In genomic region chr15:44541282-44541958, GRCh38 we compare ENCODE assay signal across 10 cellular contexts. TPM values are rescaled to one million over a fixed set of nuclear protein-coding genes. Genes with fewer than 3 reads are reported as not detected.
DNase-seq lines count a peak whose midpoint lies in the region; ATAC-seq and TF ChIP-seq lines count a peak whose summit lies in the region.
"Had no signal": no experiment of that assay in that cellular context is flagged by ENCODE, and none has a peak within 500 bp of the region (broad histone marks: within the 10 kb centered on the region; RNA-seq: fewer than 3 reads in every experiment).

No MANE protein-coding gene starts in this region.

- H3K36me3 ChIP-seq in CD8-positive, alpha-beta memory T cell (ENCODE audit: insufficient read depth, low read length), result peaks cover 4% of the 10 kb centered on the region
- H3K36me3 ChIP-seq in MG63, result peaks cover 74% of the 10 kb centered on the region

- no peaks in the 10 kb centered on the region for H3K9me3 Mint-ChIP-seq in CD8-positive, alpha-beta memory T cell
- no peaks in the 10 kb centered on the region for H3K9me3 Mint-ChIP-seq in neural crest cell

- peak overlapping the region in 3 of 7 donors; percentile 19 to 62 (median 37) for H3K4me3 Mint-ChIP-seq in CD8-positive, alpha-beta memory T cell
- H3K4me3 Mint-ChIP-seq in neural crest cell, result peak overlapping the region; percentile 54

- peaks cover 54 to 73% (median 61%) of the 10 kb centered on the region in 3 donors for H3K4me1 Mint-ChIP-seq in CD8-positive, alpha-beta memory T cell
- H3K4me1 Mint-ChIP-seq in neural crest cell, result peaks cover 36% of the 10 kb centered on the region

- H3K4me1 ChIP-seq in CD8-positive, alpha-beta memory T cell (ENCODE audit: insufficient read depth, low read length), result peaks cover 56% of the 10 kb centered on the region

- no peak for ATAC-seq in GM21723 (IDR thresholded peaks at IDR 0.05; ENCODE audit: unreplicated experiment)
- ATAC-seq in GM21619 (IDR thresholded peaks at IDR 0.05; ENCODE audit: unreplicated experiment), result no peak

- CTCF ChIA-PET in CD8-positive, alpha-beta memory T cell (lab: Charles Lee), result no interaction called here

- no peak overlapping the region for H3K27ac ChIP-seq in CD8-positive, alpha-beta memory T cell (ENCODE audit: low read depth, low read length)

- H3K27me3 Mint-ChIP-seq in CD8-positive, alpha-beta memory T cell, result no peaks in the 10 kb centered on the region
- H3K27me3 Mint-ChIP-seq in neural crest cell (ENCODE audit: low read depth), result no peaks in the 10 kb centered on the region

- H3K4me3 ChIP-seq in CD8-positive, alpha-beta memory T cell (ENCODE audit: low read length), result no peak overlapping the region
- 0 out of 2 replicates have a peak overlapping the region, but pooled peaks have one; percentile 5 for H3K4me3 ChIP-seq in MG63
- H3K4me3 ChIP-seq in choroid plexus epithelial cell (ENCODE audit: low read depth, low read length), result no peak overlapping the region

- no peak for DNase-seq in CD8-positive, alpha-beta memory T cell
- DNase-seq in MG63, result no peak
- DNase-seq in choroid plexus epithelial cell (ENCODE audit: low read depth), result peak; percentile 94
- no peak for DNase-seq in neural crest cell (ENCODE audit: low read depth, low spot score)
- DNase-seq in iPS-NIHi11 (ENCODE audit: low spot score), result no peak
- no peak for DNase-seq in 8988T
- DNase-seq: activated CD4-positive, alpha-beta T cell treated with anti-CD3 and anti-CD28 coated beads for 48 hours; NCI-H526 treated with DMSO at 0.1 percent for 48 hours had no signal

- peak overlapping the region in 6 of 8 donors; percentile 15 to 79 (median 46) for H3K27ac Mint-ChIP-seq in CD8-positive, alpha-beta memory T cell
- no peak overlapping the region for H3K27ac Mint-ChIP-seq in neural crest cell (ENCODE audit: unreplicated experiment)

- TF ChIP-seq CTCF in choroid plexus epithelial cell (conservative IDR thresholded peaks at IDR 0.05; ENCODE audit: low read depth, low read length), result no peak
- TF ChIP-seq CTCF in neural crest cell (conservative IDR thresholded peaks at IDR 0.05), result no peak

- H3K36me3 Mint-ChIP-seq in CD8-positive, alpha-beta memory T cell, result peaks cover 3 to 55% (median 7%) of the 10 kb centered on the region in 3 donors
- peaks cover 15% of the 10 kb centered on the region for H3K36me3 Mint-ChIP-seq in neural crest cell (ENCODE audit: low read depth)

- H3K9me3 ChIP-seq in CD8-positive, alpha-beta memory T cell (ENCODE audit: low read length), result no peaks in the 10 kb centered on the region
- H3K9me3 ChIP-seq in MG63, result no peaks in the 10 kb centered on the region

- POLR2A ChIA-PET in CD8-positive, alpha-beta memory T cell (lab: Charles Lee), result no interaction called here

- H3K27me3 ChIP-seq in CD8-positive, alpha-beta memory T cell (ENCODE audit: insufficient read depth, low read length, poor library complexity, severe bottlenecking), result no peaks in the 10 kb centered on the region
- no peaks in the 10 kb centered on the region for H3K27me3 ChIP-seq in MG63

RNA-seq across cellular contexts. Expression of gene EIF3J, which starts 4.5 kb away (rescaled TPM):
- 100 to 1,000 TPM; 167 to 186 TPM for total RNA-seq in CD8-positive, alpha-beta memory T cell
- polyA plus RNA-seq in CD8-positive, alpha-beta memory T cell, result 24.9 TPM
- total RNA-seq in MG63 (2014; rRNA removed; shearing (Covaris generic); ENCODE audit: low replicate concordance), result 123 and 157 TPM in 2 replicates
- 118 and 128 TPM in 2 replicates for total RNA-seq in neural crest cell
